In genomic region chr11:122365545-122366380, GRCh38 we compare ENCODE assay signal across 13 cellular contexts.
DNase-seq lines count a peak whose midpoint lies in the region; ATAC-seq, FAIRE-seq and TF ChIP-seq lines count a peak whose summit lies in the region.
"Had no signal": no experiment of that assay in that cellular context is flagged by ENCODE, and none has a peak within 500 bp of the region (broad histone marks: within the 10 kb centered on the region; RNA-seq: fewer than 3 reads in every experiment).

No MANE protein-coding gene starts in this region.

- peak overlapping the region; percentile 40 for H3K4me3 Mint-ChIP-seq in type B pancreatic cell
- H3K4me3 Mint-ChIP-seq: CD4-positive, alpha-beta memory T cell had no signal

- TF ChIP-seq RAD21 in liver (IDR thresholded peaks at IDR 0.05) = no peak

- H3K9me3 ChIP-seq in liver (ENCODE audit: control insufficient read depth in 4 of 4, low read length in 3 of 4) = no peaks in the 10 kb centered on the region

- H3K27ac Mint-ChIP-seq in type B pancreatic cell = peak overlapping the region; percentile 9
- H3K27ac Mint-ChIP-seq: CD4-positive, alpha-beta memory T cell had no signal

- H3K27ac ChIP-seq in RWPE1 = peak overlapping the region; percentile 42; the same call in 1 of the 2 replicates
- H3K27ac ChIP-seq in liver (ENCODE audit: low read depth in 1 of 2, low read length in 2 of 2) = no peak overlapping the region

- H3K27me3 Mint-ChIP-seq in type B pancreatic cell = no peaks in the 10 kb centered on the region

- no peak for TF ChIP-seq POLR2A in GM12892 (IDR thresholded peaks at IDR 0.05; ENCODE audit: low read depth, low read length)

- peaks cover 36% of the 10 kb centered on the region for H3K4me1 Mint-ChIP-seq in type B pancreatic cell (ENCODE audit: unreplicated experiment)
- H3K4me1 Mint-ChIP-seq: CD4-positive, alpha-beta memory T cell had no signal

- H3K9ac ChIP-seq in liver (ENCODE audit: low read depth in 1 of 2, low read length in 2 of 2) = peak overlapping the region in 1 of 2 donors; percentile 29

- H3K9me3 Mint-ChIP-seq in type B pancreatic cell = peaks cover 7% of the 10 kb centered on the region

- H3K36me3 ChIP-seq in liver (ENCODE audit: control insufficient read depth in 4 of 4, insufficient read depth in 3 of 4, low read depth in 1 of 4, low read length in 3 of 4) = no peaks in the 10 kb centered on the region

- no peak for FAIRE-seq in GM12892 (lab: Jason Lieb, UNC)
- FAIRE-seq: GM12878, TTC549 had no signal

- no peaks in the 10 kb centered on the region for H3K36me3 Mint-ChIP-seq in type B pancreatic cell
- H3K36me3 Mint-ChIP-seq: CD4-positive, alpha-beta memory T cell had no signal

- no peak for ATAC-seq in GM21619 (IDR thresholded peaks at IDR 0.05; ENCODE audit: unreplicated experiment)
- ATAC-seq in HG02571 (IDR thresholded peaks at IDR 0.05; ENCODE audit: unreplicated experiment) = no peak
- ATAC-seq in HG02840 (IDR thresholded peaks at IDR 0.05; ENCODE audit: low FRiP score, unreplicated experiment) = no peak
- ATAC-seq: GM12878 had no signal

- CTCF ChIA-PET in RWPE1 (lab: Yijun Ruan, JAX) = interaction anchor here (0.6 kb wide), 1 partner anchor 209 kb away, joined by 4 read pairs; no protein-coding TSS in a partner anchor

- WGBS in liver = 31% methylated on average over 11 of the region's 11 CpGs

- H3K4me3 ChIP-seq in epithelial cell of proximal tubule (ENCODE audit: low read depth, low read length) = peak overlapping the region; percentile 43
- H3K4me3 ChIP-seq in liver (ENCODE audit: low read depth in 1 of 3, low read length in 3 of 3) = peak overlapping the region; percentile 38 to 80 (median 58)
- H3K4me3 ChIP-seq: GM12878 had no signal

- DNase-seq in RWPE1 (ENCODE audit: low spot score) (no peak), epithelial cell of proximal tubule (ENCODE audit: low read depth) (no peak), type B pancreatic cell (ENCODE audit: extremely low spot score, unreplicated experiment) (no peak), GM12892 (ENCODE audit: insufficient read length) (no peak)
- DNase-seq: CD4-positive, alpha-beta memory T cell; effector CD4-positive, alpha-beta T cell; NCI-H2171 treated with DMSO at 0.1 percent for 48 hours had no signal

- H3K27me3 ChIP-seq in liver (ENCODE audit: control insufficient read depth in 4 of 4, insufficient read depth in 4 of 4, low read length in 3 of 4) = no peaks in the 10 kb centered on the region

- no peak for TF ChIP-seq CTCF in RWPE1 (conservative IDR thresholded peaks at IDR 0.05; ENCODE audit: low read depth)
- no peak for TF ChIP-seq CTCF in epithelial cell of proximal tubule (conservative IDR thresholded peaks at IDR 0.05; ENCODE audit: low read depth, low read length)
- no peak for TF ChIP-seq CTCF in liver (IDR thresholded peaks at IDR 0.05; ENCODE audit: low read depth, low read length, missing input control)
- TF ChIP-seq CTCF in type B pancreatic cell (conservative IDR thresholded peaks at IDR 0.05) = no peak

- POLR2A ChIA-PET in RWPE1 (lab: Yijun Ruan, JAX; ENCODE audit: low non-redundant PET) = no interaction called here

- peaks cover 0 to 24% (median 16%) of the 10 kb centered on the region in 4 donors for H3K4me1 ChIP-seq in liver (ENCODE audit: control insufficient read depth in 4 of 4, insufficient read depth in 4 of 4, low read length in 3 of 4)

TF ChIP-seq in liver, 16 proteins besides CTCF, POLR2A, EP300 and RAD21:
- TF ChIP-seq HNF4A (conservative IDR thresholded peaks at IDR 0.05) (peak in 1 of 2 donors; percentile 32), REST (IDR thresholded peaks at IDR 0.05) (no peak)
